In the genomic region with DNA sequence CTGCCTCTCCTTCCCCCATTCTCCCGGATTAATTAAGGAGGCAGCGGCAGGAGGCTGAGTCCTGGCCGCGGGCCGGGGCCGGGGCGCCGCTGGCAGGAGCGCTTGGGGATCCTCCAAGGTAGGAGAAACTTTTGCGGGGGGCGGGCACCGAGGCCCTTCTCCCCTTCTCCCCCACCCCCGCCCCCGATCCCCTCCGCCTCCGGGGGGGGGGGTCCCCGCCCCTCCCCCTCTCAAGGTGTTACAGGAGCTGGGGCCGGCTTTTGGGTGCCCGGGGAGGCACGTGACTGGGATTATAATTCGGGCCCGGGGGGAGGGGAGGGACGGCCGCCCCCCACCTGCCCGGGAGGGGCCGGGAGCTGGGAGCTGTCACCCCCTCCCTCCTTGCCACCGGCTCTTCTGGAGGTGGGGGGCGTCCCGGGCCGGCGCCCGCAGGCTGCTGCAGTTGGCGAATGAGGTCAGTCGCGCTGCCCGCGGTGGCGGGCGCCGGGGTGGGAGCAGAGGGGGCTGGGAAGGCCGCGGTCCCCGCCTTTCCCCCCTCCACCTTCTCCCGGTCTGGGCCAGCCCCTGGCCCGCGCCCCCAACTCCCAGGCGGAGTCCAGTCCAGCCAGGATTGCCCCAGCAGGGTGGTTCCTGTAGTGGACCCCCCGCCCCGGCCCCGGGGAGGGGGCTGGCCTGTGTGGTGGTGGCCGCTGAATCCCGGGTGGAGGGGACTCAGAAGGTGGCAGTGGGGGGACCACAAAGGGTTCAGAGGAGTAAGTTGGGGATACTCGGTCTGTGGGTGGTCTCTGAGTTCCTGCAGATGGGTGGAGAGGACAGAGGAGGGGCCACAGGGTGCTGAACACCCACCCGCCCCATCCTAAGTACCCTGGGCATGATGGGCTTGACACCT, we compare ENCODE assay signal across 8 cellular contexts. TPM values are rescaled to one million over a fixed set of nuclear protein-coding genes. Genes with fewer than 3 reads are reported as not detected.
A peak's percentile ranks its signal among the peaks of the same experiment; 100 is the strongest.
DNase-seq lines count a peak whose midpoint lies in the region; ATAC-seq and TF ChIP-seq lines count a peak whose summit lies in the region.

No MANE protein-coding gene starts in this region.

- H3K36me3 ChIP-seq in ascending aorta = no peaks in the 10 kb centered on the region

- no peak for TF ChIP-seq CTCF in ascending aorta (IDR thresholded peaks at IDR 0.05)

- no peaks in the 10 kb centered on the region for H3K9me3 ChIP-seq in ascending aorta

- intact Hi-C loops in ascending aorta (cut with DNase I) = loop anchor here (1.0 to 10.0 kb wide), 4 partner anchors 26 to 210 kb away; no protein-coding TSS in a partner anchor

- H3K4me1 ChIP-seq in ascending aorta = peaks cover 0 to 16% of the 10 kb centered on the region in 2 donors

- H3K27ac ChIP-seq in ascending aorta = peak overlapping the region; percentile 65 to 79

- H3K4me3 ChIP-seq in ascending aorta = peak overlapping the region; percentile 69 to 90

- peak; percentile 71 for DNase-seq in activated effector memory CD4-positive, alpha-beta T cell treated with anti-CD3 and anti-CD28 coated beads, Interleukin-2, amount 50 U/mL, for 16 hours
- no peak for DNase-seq in activated effector memory CD4-positive, alpha-beta T cell treated with Interleukin-2 at 50 U/mL for 16 hours
- DNase-seq in ascending aorta (ENCODE audit: low spot score in 2 of 2) (no peak), iPS-NIHi7 (ENCODE audit: extremely low spot score) (peak; percentile 58), NCI-H1092 (lab: John Stamatoyannopoulos, UW) (no peak), H4 (ENCODE audit: low spot score) (no peak)
- peak; percentile 6 for DNase-seq in stimulated activated CD8-positive, alpha-beta memory T cell treated with anti-CD3 and anti-CD28 coated beads, Interleukin-12 subunit alpha, Interleukin-12 subunit beta, amount 100 ng/mL, for 4 hours (ENCODE audit: low read depth)

- H3K27me3 ChIP-seq in ascending aorta = no peaks in the 10 kb centered on the region

- no peak for ATAC-seq in GM21526 (IDR thresholded peaks at IDR 0.05; ENCODE audit: low FRiP score, unreplicated experiment)

RNA-seq across cellular contexts. Expression of gene GTF2IRD1, which starts 0.6 kb away (rescaled TPM):
- total RNA-seq in ascending aorta = 7.5 TPM
- total RNA-seq in H4 (2014; rRNA removed; shearing (Covaris generic)) = 5.9 and 13.0 TPM in 2 replicates

Comparison
In these comparisons a context has a peak if more than half of its experiments do, and no peak if none do; other contexts are left out.
1. DNase-seq: peak in activated effector memory CD4-positive, alpha-beta T cell treated with anti-CD3 and anti-CD28 coated beads, Interleukin-2, amount 50 U/mL, for 16 hours (single experiment), iPS-NIHi7 (single experiment) and stimulated activated CD8-positive, alpha-beta memory T cell treated with anti-CD3 and anti-CD28 coated beads, Interleukin-12 subunit alpha, Interleukin-12 subunit beta, amount 100 ng/mL, for 4 hours (single experiment); none in activated effector memory CD4-positive, alpha-beta T cell treated with Interleukin-2 at 50 U/mL for 16 hours (single experiment), ascending aorta (0 of 2), NCI-H1092 (single experiment) and H4 (single experiment).